ENCODE assay signal across 8 cellular contexts in genomic region chr2:199463000-199463692, GRCh38. TPM values are rescaled to one million over a fixed set of nuclear protein-coding genes. Genes with fewer than 3 reads are reported as not detected.
DNase-seq lines count a peak whose midpoint lies in the region; ATAC-seq, FAIRE-seq and TF ChIP-seq lines count a peak whose summit lies in the region.

No MANE protein-coding gene starts in this region.

- ATAC-seq in activated CD8-positive, alpha-beta memory T cell treated with anti-CD3 and anti-CD28 coated beads, Interleukin-2, amount 10 ng/mL, durations not matched to agents 7 days and 5 days: peak; percentile 40
- no peak for ATAC-seq in HG02798 (IDR thresholded peaks at IDR 0.05; ENCODE audit: poor library complexity, unreplicated experiment)

- 1 to 2% methylated on average over 34 to 60 of the region's 60 CpGs for WGBS in tibial nerve, 2 donors

- H3K4me1 Mint-ChIP-seq in activated CD8-positive, alpha-beta memory T cell treated with anti-CD3 and anti-CD28 coated beads, Interleukin-2, amount 10 ng/mL, durations not matched to agents 7 days and 5 days: peaks cover 14% of the 10 kb centered on the region

- peaks cover 13 to 30% (median 18%) of the 10 kb centered on the region in 10 experiments; a peak in 18 of 20 replicates for H3K4me1 ChIP-seq in BLaER1 treated with 17β-estradiol and CSF1 and Interleukin-3, amounts not matched to agents 10 nM and 100 nM
- peaks cover 0 to 53% (median 12%) of the 10 kb centered on the region in 4 donors for H3K4me1 ChIP-seq in tibial nerve

- no peak for FAIRE-seq in GM19239 (lab: Jason Lieb, UNC)

- H3K9me3 Mint-ChIP-seq in activated CD8-positive, alpha-beta memory T cell treated with anti-CD3 and anti-CD28 coated beads, Interleukin-2, amount 10 ng/mL, durations not matched to agents 7 days and 5 days (ENCODE audit: low read depth): no peaks in the 10 kb centered on the region

- H3K4me3 Mint-ChIP-seq in activated CD8-positive, alpha-beta memory T cell treated with anti-CD3 and anti-CD28 coated beads, Interleukin-2, amount 10 ng/mL, durations not matched to agents 7 days and 5 days: no peak overlapping the region

- peaks cover 3% of the 10 kb centered on the region for H3K36me3 Mint-ChIP-seq in activated CD8-positive, alpha-beta memory T cell treated with anti-CD3 and anti-CD28 coated beads, Interleukin-2, amount 10 ng/mL, durations not matched to agents 7 days and 5 days

- peaks cover 0 to 29% (median 6%) of the 10 kb centered on the region in 11 experiments; a peak in 10 of 22 replicates for H3K9me3 ChIP-seq in BLaER1 treated with 17β-estradiol and CSF1 and Interleukin-3, amounts not matched to agents 10 nM and 100 nM (replicated peaks in 1 of 11)
- H3K9me3 ChIP-seq in tibial nerve: no peaks in the 10 kb centered on the region

- CTCF ChIA-PET in activated CD8-positive, alpha-beta memory T cell treated with anti-CD3 and anti-CD28 coated beads, Interleukin-2, amount 10 ng/mL, durations not matched to agents 7 days and 5 days (lab: Charles Lee): interaction anchor here (1.0 to 1.2 kb wide), 2 partner anchors 26 to 1149 kb away, joined by 3 read pairs; no protein-coding TSS in a partner anchor

- peaks cover 86 to 100% (median 100%) of the 10 kb centered on the region in 11 experiments for H3K27me3 ChIP-seq in BLaER1 treated with 17β-estradiol and CSF1 and Interleukin-3, amounts not matched to agents 10 nM and 100 nM
- H3K27me3 ChIP-seq in tibial nerve: peaks cover 0 to 84% of the 10 kb centered on the region in 2 donors

- peak overlapping the region; percentile 48 to 71 (median 58) for H3K4me3 ChIP-seq in BLaER1 treated with 17β-estradiol and CSF1 and Interleukin-3, amounts not matched to agents 10 nM and 100 nM
- peak overlapping the region; percentile 50 for H3K4me3 ChIP-seq in NB4 (ENCODE audit: low read depth, low read length)
- H3K4me3 ChIP-seq in tibial nerve: peak overlapping the region; percentile 26 to 59 (median 37)

- DNase-seq in GM19239 (ENCODE audit: insufficient read length, low spot score): peak; percentile 66
- DNase-seq in NB4 (ENCODE audit: low read depth): peak; percentile 85
- DNase-seq in activated CD8-positive, alpha-beta memory T cell treated with anti-CD3 and anti-CD28 coated beads, Interleukin-2, amount 10 ng/mL, durations not matched to agents 7 days and 5 days: no peak
- DNase-seq in fibroblast of gingiva (ENCODE audit: low read depth): peak; percentile 67
- DNase-seq in myocyte (ENCODE audit: low read depth): peak; percentile 86
- peak; percentile 66 to 67 for DNase-seq in tibial nerve (ENCODE audit: low spot score in 2 of 2)

- TF ChIP-seq POLR2A in NB4 (IDR thresholded peaks at IDR 0.05; ENCODE audit: extremely low read depth, insufficient read length): peak; percentile 10
- TF ChIP-seq POLR2A in tibial nerve (IDR thresholded peaks at IDR 0.05): no peak

- peak in 1 of 2 donors; percentile 31 for TF ChIP-seq EP300 in tibial nerve (IDR thresholded peaks at IDR 0.05)

- peaks cover 0 to 87% (median 74%) of the 10 kb centered on the region in 11 experiments; a peak in 18 of 22 replicates for H4K20me1 ChIP-seq in BLaER1 treated with 17β-estradiol and CSF1 and Interleukin-3, amounts not matched to agents 10 nM and 100 nM

- H3K4me2 ChIP-seq in BLaER1 treated with 17β-estradiol and CSF1 and Interleukin-3, amounts not matched to agents 10 nM and 100 nM: peak overlapping the region; percentile 80 to 96 (median 85)

- peak overlapping the region; percentile 49 for H3K27ac Mint-ChIP-seq in activated CD8-positive, alpha-beta memory T cell treated with anti-CD3 and anti-CD28 coated beads, Interleukin-2, amount 10 ng/mL, durations not matched to agents 7 days and 5 days

- peaks cover 83% of the 10 kb centered on the region for H3K27me3 Mint-ChIP-seq in activated CD8-positive, alpha-beta memory T cell treated with anti-CD3 and anti-CD28 coated beads, Interleukin-2, amount 10 ng/mL, durations not matched to agents 7 days and 5 days

- no peak overlapping the region for H3K27ac ChIP-seq in BLaER1 treated with 17β-estradiol and CSF1 and Interleukin-3, amounts not matched to agents 10 nM and 100 nM
- H3K27ac ChIP-seq in tibial nerve: peak overlapping the region in 1 of 4 donors; percentile 56

- peak; percentile 77 for TF ChIP-seq CTCF in NB4 (IDR thresholded peaks at IDR 0.05; ENCODE audit: low read depth, low read length)
- TF ChIP-seq CTCF in tibial nerve (IDR thresholded peaks at IDR 0.05): peak; percentile 67 to 89 (median 79)

- H3K9ac ChIP-seq in BLaER1 treated with 17β-estradiol and CSF1 and Interleukin-3, amounts not matched to agents 10 nM and 100 nM: peak overlapping the region in 5 of 11 experiments; percentile 23 to 54 (median 40); a peak in 5 of 22 replicates

- H3K36me3 ChIP-seq in BLaER1 treated with 17β-estradiol and CSF1 and Interleukin-3, amounts not matched to agents 10 nM and 100 nM: no peaks in the 10 kb centered on the region
- no peaks in the 10 kb centered on the region for H3K36me3 ChIP-seq in tibial nerve

RNA-seq across cellular contexts. Expression of gene SATB2, which starts 5.4 kb away (rescaled TPM):
- total RNA-seq in activated CD8-positive, alpha-beta memory T cell treated with anti-CD3 and anti-CD28 coated beads, Interleukin-2, amount 10 ng/mL, durations not matched to agents 7 days and 5 days: under 1 TPM in 1 of 2 experiments, not detected in 1; 0.09 TPM
- total RNA-seq in myocyte (8.1 and 9.9 TPM in 2 replicates), tibial nerve (10 to 100 TPM in 3 of 4 donors, 1 to 10 TPM in 1; 8.5 to 19.0 (median 12.0) TPM)
- 3.9 TPM for polyA plus RNA-seq in myocyte (2012)
